ENCODE assay signal across 24 cellular contexts in the genomic region with DNA sequence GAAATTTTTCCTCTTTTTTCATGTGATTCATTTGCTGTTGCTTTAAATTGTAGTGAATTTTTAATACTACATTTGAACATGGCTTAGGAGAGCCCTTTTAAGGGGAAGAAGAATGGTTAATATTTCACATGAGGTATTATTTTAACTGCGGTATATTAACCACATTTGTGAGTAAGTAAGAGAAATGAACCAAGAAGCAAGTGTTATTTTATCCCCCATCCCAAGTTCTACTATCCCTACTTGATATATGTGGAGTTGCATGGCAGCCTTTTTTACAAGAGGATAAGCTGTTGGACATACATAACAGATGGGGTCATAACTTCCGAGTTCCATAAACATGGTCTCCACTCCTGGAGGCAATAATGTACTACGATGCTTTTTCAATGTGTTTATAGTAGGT.
A peak's percentile ranks its signal among the peaks of the same experiment; 100 is the strongest.
DNase-seq lines count a peak whose midpoint lies in the region; ATAC-seq, FAIRE-seq and TF ChIP-seq lines count a peak whose summit lies in the region.
"Had no signal": no experiment of that assay in that cellular context is flagged by ENCODE, and none has a peak within 500 bp of the region (broad histone marks: within the 10 kb centered on the region; RNA-seq: fewer than 3 reads in every experiment).

No MANE protein-coding gene starts in this region.

- H3K4me1 ChIP-seq in osteoblast (ENCODE audit: insufficient read depth, low read length): no peaks in the 10 kb centered on the region
- H3K4me1 ChIP-seq: BLaER1, Caco-2 had no signal

- no peak overlapping the region for H3K4me3 Mint-ChIP-seq in T-helper 17 cell
- H3K4me3 Mint-ChIP-seq: B cell; CD4-positive, CD25-positive, alpha-beta regulatory T cell; CD8-positive, alpha-beta T cell; GM23338; H9 had no signal

- FAIRE-seq in RCC 7860 (lab: Jason Lieb, UNC): peak; percentile 69
- FAIRE-seq: A204.1, D721Med, GM12891, GM18507 had no signal

- no peak overlapping the region for H3K4me2 ChIP-seq in osteoblast (ENCODE audit: insufficient read depth, low read length)
- H3K4me2 ChIP-seq: BLaER1, GM23338 had no signal

- H3K79me2 ChIP-seq in osteoblast (ENCODE audit: insufficient read depth, low read length): no peaks in the 10 kb centered on the region

- H4K20me1 ChIP-seq in osteoblast (ENCODE audit: insufficient read depth, low read length): no peaks in the 10 kb centered on the region
- H4K20me1 ChIP-seq: BLaER1 had no signal

- ATAC-seq in T-helper 17 cell: no peak
- ATAC-seq: CD8-positive, alpha-beta T cell; GM23338; HCT116 had no signal

- intact Hi-C loops in head of caudate nucleus (cut with DNase I): no loop called here

- H3K4me3 ChIP-seq in kidney epithelial cell (ENCODE audit: low read depth, low read length): no peak overlapping the region
- no peak overlapping the region for H3K4me3 ChIP-seq in osteoblast (ENCODE audit: insufficient read depth, low read length)
- H3K4me3 ChIP-seq: BLaER1, GM23338 had no signal

- peak; percentile 62 for DNase-seq in Caki2 (ENCODE audit: low read depth)
- peak; percentile 24 for DNase-seq in RCC 7860 (ENCODE audit: low spot score)
- DNase-seq in kidney epithelial cell (ENCODE audit: low read depth): peak; percentile 4
- DNase-seq in renal cortical epithelial cell (ENCODE audit: low read depth): peak; percentile 9
- DNase-seq in T-helper 17 cell: no peak
- no peak for DNase-seq in osteoblast (ENCODE audit: insufficient read length, low spot score, missing footprints)
- DNase-seq in head of caudate nucleus: no peak
- DNase-seq: Caco-2; CD4-positive, CD25-positive, alpha-beta regulatory T cell; CD8-positive, alpha-beta T cell; DMS 273 treated with DMSO at 0.1 percent for 48 hours; DMS79 treated with DMSO at 0.1 percent for 48 hours; GF-D8; H9 had no signal

- no peak overlapping the region for H3K27ac Mint-ChIP-seq in T-helper 17 cell
- H3K27ac Mint-ChIP-seq: B cell; CD4-positive, CD25-positive, alpha-beta regulatory T cell; CD8-positive, alpha-beta T cell; GM23338; H9 had no signal

- no peak overlapping the region for H2AFZ ChIP-seq in osteoblast (ENCODE audit: low read length)
- H2AFZ ChIP-seq: GM23338 had no signal

- H3K36me3 Mint-ChIP-seq in T-helper 17 cell (ENCODE audit: low read depth): no peaks in the 10 kb centered on the region
- H3K36me3 Mint-ChIP-seq: CD4-positive, CD25-positive, alpha-beta regulatory T cell; CD8-positive, alpha-beta T cell had no signal

- H3K27me3 Mint-ChIP-seq in T-helper 17 cell: no peaks in the 10 kb centered on the region
- H3K27me3 Mint-ChIP-seq: B cell; CD4-positive, CD25-positive, alpha-beta regulatory T cell had no signal

- H3K27me3 ChIP-seq in kidney epithelial cell (ENCODE audit: control insufficient read depth, insufficient read depth, low read length) (no peaks in the 10 kb centered on the region), osteoblast (ENCODE audit: insufficient read depth, low read length) (no peaks in the 10 kb centered on the region)
- H3K27me3 ChIP-seq: BLaER1 had no signal

- no peak for TF ChIP-seq CTCF in kidney epithelial cell (IDR thresholded peaks at IDR 0.05; ENCODE audit: insufficient read depth, low read length, poor library complexity, severe bottlenecking)
- no peak for TF ChIP-seq CTCF in osteoblast (IDR thresholded peaks at IDR 0.05; ENCODE audit: extremely low read depth, low read depth, low read length)

- H3K9me3 ChIP-seq in T-helper 17 cell (ENCODE audit: control insufficient read depth, low read length, poor library complexity, severe bottlenecking) (no peaks in the 10 kb centered on the region), osteoblast (ENCODE audit: low read depth, low read length) (no peaks in the 10 kb centered on the region)
- H3K9me3 ChIP-seq: Caco-2 had no signal

- H3K4me1 Mint-ChIP-seq in T-helper 17 cell: no peaks in the 10 kb centered on the region
- H3K4me1 Mint-ChIP-seq: B cell; CD4-positive, CD25-positive, alpha-beta regulatory T cell; GM23338; H9 had no signal

- no peaks in the 10 kb centered on the region for H3K36me3 ChIP-seq in kidney epithelial cell (ENCODE audit: control insufficient read depth, insufficient read depth, low read length)
- no peaks in the 10 kb centered on the region for H3K36me3 ChIP-seq in osteoblast (ENCODE audit: insufficient read depth, low read length)
- H3K36me3 ChIP-seq: BLaER1 had no signal

- in situ Hi-C loops in Caki2 (cut with HindIII; ENCODE audit: low pct_unique_long_range_greater_than_20kb, low sequenced_read_pairs): no loop called here

- no peak overlapping the region for H3K27ac ChIP-seq in osteoblast (ENCODE audit: low read depth, low read length)
- H3K27ac ChIP-seq: 22Rv1, BLaER1, C4-2B had no signal

Comparison
In these comparisons a context has a peak if more than half of its experiments do, and no peak if none do; other contexts are left out.
1. DNase-seq: peak in Caki2 (single experiment), RCC 7860 (single experiment), kidney epithelial cell (single experiment) and renal cortical epithelial cell (single experiment); none in T-helper 17 cell (0 of 3), osteoblast (single experiment) and head of caudate nucleus (0 of 42).